In the genomic region with DNA sequence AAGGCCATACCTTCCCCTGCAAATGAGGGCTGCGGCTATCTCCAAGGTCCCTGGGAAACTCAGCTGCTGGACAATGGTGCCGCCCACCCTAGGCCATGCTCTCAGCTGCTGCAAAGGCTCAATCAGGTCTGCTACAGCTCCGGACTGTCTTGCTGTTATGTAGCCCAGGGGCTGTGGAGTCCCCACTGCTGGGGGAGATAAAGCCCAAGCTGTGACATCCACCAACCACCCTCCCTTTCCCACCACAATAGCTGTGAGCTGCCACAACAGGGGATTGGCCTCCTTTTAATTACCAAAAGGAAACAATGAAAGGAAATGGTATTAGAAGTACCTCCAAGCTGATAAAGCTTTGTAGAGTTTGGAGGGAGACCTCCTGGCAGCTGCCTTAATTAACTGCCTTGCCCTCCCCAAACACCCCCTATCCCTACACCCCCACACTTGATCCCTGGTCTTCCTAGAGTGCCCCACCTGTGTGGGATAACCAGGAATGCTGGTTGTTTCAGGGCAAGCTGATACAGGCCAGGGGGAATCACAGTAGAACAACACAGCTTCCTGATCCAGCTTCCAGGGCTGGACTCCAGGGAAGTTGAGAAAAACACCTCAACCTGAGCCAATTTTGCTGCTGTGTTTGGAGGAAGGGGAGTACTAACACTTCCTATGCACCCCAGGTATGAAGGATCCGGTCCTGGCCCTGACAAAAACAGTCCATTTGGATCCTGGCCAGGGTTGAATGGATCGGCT, we compare ENCODE assay signal across 1 cellular context.
TF ChIP-seq lines count a peak whose summit lies in the region.

A gene (minus strand): TSS at position 260 of the 741 bp plus-strand sequence. CDS start 1,474 bp downstream, outside the sequence.

TF ChIP-seq in IMR-90, 13 proteins besides CTCF, POLR2A, EP300 and RAD21:
- TF ChIP-seq NFE2L2 (IDR thresholded peaks at IDR 0.05; ENCODE audit: low read depth, low read length): no peak
